Comparison of ENCODE assay signal across 10 cellular contexts in the genomic region with DNA sequence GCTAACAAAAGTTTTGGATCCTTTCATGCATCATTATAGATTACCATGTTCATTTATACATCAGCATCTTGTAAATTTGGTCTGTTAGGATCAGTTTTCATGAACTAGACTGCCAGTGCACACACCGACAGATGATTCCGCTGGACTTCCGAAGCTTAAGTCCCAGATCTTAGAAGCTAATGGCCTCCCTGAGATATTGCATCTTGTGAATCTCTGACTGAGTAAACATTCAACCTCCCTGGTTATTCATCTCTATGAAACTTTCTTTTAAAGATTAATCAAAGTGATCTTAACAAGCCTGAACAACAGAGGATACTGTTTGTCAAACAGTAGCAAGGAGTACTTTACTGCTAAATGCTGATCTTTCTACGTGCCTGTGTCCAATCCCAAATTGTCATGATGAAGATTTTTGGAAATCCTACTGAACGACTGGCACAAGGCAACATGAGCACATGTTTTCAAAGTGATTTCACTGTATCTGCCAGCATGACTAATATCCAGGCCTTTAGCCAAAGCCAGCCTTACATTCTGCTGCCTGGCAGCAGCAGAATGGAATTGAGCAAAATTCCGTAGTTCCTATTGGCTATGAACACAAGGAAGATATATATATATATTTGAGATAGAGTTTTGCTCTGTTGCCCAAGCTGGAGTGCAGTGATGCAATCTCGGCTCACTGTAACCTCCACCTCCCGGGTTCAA.
DNase-seq lines count a peak whose midpoint lies in the region; ATAC-seq and TF ChIP-seq lines count a peak whose summit lies in the region.
"Had no signal": no experiment of that assay in that cellular context is flagged by ENCODE, and none has a peak within 500 bp of the region (broad histone marks: within the 10 kb centered on the region; RNA-seq: fewer than 3 reads in every experiment).

No MANE protein-coding gene starts in this region.

- H3K4me1 Mint-ChIP-seq in HFFc6 (ENCODE audit: low read depth) (peaks cover 25% of the 10 kb centered on the region), immature natural killer cell (no peaks in the 10 kb centered on the region)
- no peaks in the 10 kb centered on the region for H3K4me1 Mint-ChIP-seq in activated naive CD4-positive, alpha-beta T cell treated with anti-CD3 and anti-CD28 coated beads for 36 hours (ENCODE audit: low read depth)
- H3K4me1 Mint-ChIP-seq: natural killer cell had no signal

- TF ChIP-seq POLR2A in body of pancreas (IDR thresholded peaks at IDR 0.05) (no peak), suprapubic skin (IDR thresholded peaks at IDR 0.05) (no peak)

- CTCF ChIA-PET in activated naive CD4-positive, alpha-beta T cell treated with anti-CD3 and anti-CD28 coated beads for 36 hours (lab: Charles Lee) = interaction anchor here (0.6 kb wide), 1 partner anchor 332 kb away, joined by 3 read pairs; no protein-coding TSS in a partner anchor

- H3K4me3 Mint-ChIP-seq in HFFc6 (0 out of 2 replicates have a peak overlapping the region, but pooled peaks have one; percentile 25), immature natural killer cell (no peak overlapping the region)
- no peak overlapping the region for H3K4me3 Mint-ChIP-seq in activated naive CD4-positive, alpha-beta T cell treated with anti-CD3 and anti-CD28 coated beads for 36 hours
- H3K4me3 Mint-ChIP-seq: natural killer cell had no signal

- no peak for TF ChIP-seq EP300 in suprapubic skin (IDR thresholded peaks at IDR 0.05)

- H3K9me3 ChIP-seq in body of pancreas (no peaks in the 10 kb centered on the region), suprapubic skin (no peaks in the 10 kb centered on the region), HAP-1 (no peaks in the 10 kb centered on the region)

- H3K36me3 Mint-ChIP-seq in HFFc6 (ENCODE audit: low read depth) (no peaks in the 10 kb centered on the region), immature natural killer cell (no peaks in the 10 kb centered on the region)
- H3K36me3 Mint-ChIP-seq in activated naive CD4-positive, alpha-beta T cell treated with anti-CD3 and anti-CD28 coated beads for 36 hours (ENCODE audit: low read depth) = no peaks in the 10 kb centered on the region
- H3K36me3 Mint-ChIP-seq: natural killer cell had no signal

- WGBS in body of pancreas, 2 donors = 51 to 63% methylated on average over 8 of the region's 8 CpGs
- WGBS in suprapubic skin = 44% methylated on average over 8 of the region's 8 CpGs

- no peaks in the 10 kb centered on the region for H3K9me3 Mint-ChIP-seq in HFFc6
- peaks cover 0 to 3% (median 0%) of the 10 kb centered on the region in 6 donors for H3K9me3 Mint-ChIP-seq in immature natural killer cell
- H3K9me3 Mint-ChIP-seq in activated naive CD4-positive, alpha-beta T cell treated with anti-CD3 and anti-CD28 coated beads for 36 hours = no peaks in the 10 kb centered on the region

- in situ Hi-C loops in HAP-1 (cut with MboI; ENCODE audit: low sequenced_read_pairs) = loop anchor here (25.0 kb wide), 1 partner anchor 281 kb away; no protein-coding TSS in a partner anchor

- H3K4me3 ChIP-seq in body of pancreas (no peak overlapping the region), suprapubic skin (no peak overlapping the region), HAP-1 (no peak overlapping the region)

- H3K4me1 ChIP-seq in body of pancreas = peaks cover 15% of the 10 kb centered on the region
- H3K4me1 ChIP-seq in suprapubic skin = peaks cover 17% of the 10 kb centered on the region
- peaks cover 50% of the 10 kb centered on the region for H3K4me1 ChIP-seq in HAP-1

- peak; percentile 92 for ATAC-seq in body of pancreas
- ATAC-seq: natural killer cell had no signal

- DNase-seq in HFFc6 (peak; percentile 73), body of pancreas (peak; percentile 29 to 63 (median 44)), hippocampal formation (lab: John Stamatoyannopoulos, UW) (peak; percentile 31 to 81), substantia nigra (lab: John Stamatoyannopoulos, UW) (peak in 22 of 49 donors; percentile 0 to 57 (median 20)), suprapubic skin (ENCODE audit: low spot score in 2 of 2) (no peak), HAP-1 (ENCODE audit: low spot score in 2 of 2) (no peak), immature natural killer cell (no peak)
- DNase-seq in activated naive CD4-positive, alpha-beta T cell treated with anti-CD3 and anti-CD28 coated beads for 36 hours = no peak
- DNase-seq: activated naive CD4-positive, alpha-beta T cell treated with anti-CD3 and anti-CD28 coated beads, Interleukin-2, amount 50 U/mL, for 16 hours; natural killer cell had no signal

- H3K36me3 ChIP-seq in body of pancreas (replicated peaks in 1 of 2; ENCODE audit: insufficient read depth in 1 of 2, low read depth in 2 of 2) (no peaks in the 10 kb centered on the region), suprapubic skin (no peaks in the 10 kb centered on the region), HAP-1 (replicated peaks) (no peaks in the 10 kb centered on the region)

- H3K27ac Mint-ChIP-seq in HFFc6 (peak overlapping the region; percentile 62; the same call in 1 of the 2 replicates), immature natural killer cell (no peak overlapping the region)
- H3K27ac Mint-ChIP-seq in activated naive CD4-positive, alpha-beta T cell treated with anti-CD3 and anti-CD28 coated beads for 36 hours = no peak overlapping the region
- H3K27ac Mint-ChIP-seq: natural killer cell had no signal

- H3K27me3 ChIP-seq in body of pancreas (no peaks in the 10 kb centered on the region), suprapubic skin (no peaks in the 10 kb centered on the region), HAP-1 (ENCODE audit: low read depth) (no peaks in the 10 kb centered on the region)

- H3K27ac ChIP-seq in body of pancreas (peak overlapping the region in 2 of 4 donors; percentile 12 to 29), substantia nigra (ENCODE audit: low read depth, low read length, poor library complexity, severe bottlenecking) (peak overlapping the region; percentile 66), suprapubic skin (no peak overlapping the region)

- intact Hi-C loops in body of pancreas (cut with DNase I) = no loop called here
- intact Hi-C loops in activated naive CD4-positive, alpha-beta T cell treated with anti-CD3 and anti-CD28 coated beads for 36 hours (cut with micrococcal nuclease) = no loop called here

- H3K27me3 Mint-ChIP-seq in HFFc6 (ENCODE audit: insufficient read depth) (no peaks in the 10 kb centered on the region), immature natural killer cell (ENCODE audit: low read depth in 3 of 3) (no peaks in the 10 kb centered on the region)
- no peaks in the 10 kb centered on the region for H3K27me3 Mint-ChIP-seq in activated naive CD4-positive, alpha-beta T cell treated with anti-CD3 and anti-CD28 coated beads for 36 hours (ENCODE audit: low read depth)

- TF ChIP-seq CTCF in HFFc6 (IDR thresholded peaks at IDR 0.05) (no peak), body of pancreas (IDR thresholded peaks at IDR 0.05) (no peak), suprapubic skin (IDR thresholded peaks at IDR 0.05) (no peak)

Comparison
In these comparisons a context has a peak if more than half of its experiments do, and no peak if none do; other contexts are left out.
1. DNase-seq: peak in HFFc6 (single experiment), body of pancreas (4 of 4) and hippocampal formation (2 of 2); none in suprapubic skin (0 of 2), HAP-1 (0 of 2), immature natural killer cell (0 of 3) and activated naive CD4-positive, alpha-beta T cell treated with anti-CD3 and anti-CD28 coated beads for 36 hours (single experiment).